In the genomic region with DNA sequence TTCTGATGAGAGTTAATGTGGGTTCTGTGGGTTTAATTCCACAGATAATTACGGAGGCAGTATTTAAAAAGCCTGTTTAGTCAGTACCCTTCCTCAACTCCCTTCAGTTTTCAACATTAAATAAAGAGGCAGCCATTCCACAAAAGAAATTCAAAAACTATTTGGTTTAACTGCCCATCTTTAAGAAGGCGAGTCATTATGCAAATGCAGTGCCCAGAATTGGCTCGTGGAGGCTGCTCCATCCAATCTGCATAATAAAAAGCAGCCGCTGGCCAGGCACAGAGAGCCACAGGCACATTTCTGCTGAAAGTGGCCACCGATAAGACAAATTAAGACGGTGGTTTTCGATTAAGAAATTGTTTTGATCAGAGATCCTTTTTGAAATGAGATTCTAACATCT, we compare ENCODE assay signal across 19 cellular contexts.
"Had no signal": no experiment of that assay in that cellular context is flagged by ENCODE, and none has a peak within 500 bp of the region (broad histone marks: within the 10 kb centered on the region; RNA-seq: fewer than 3 reads in every experiment).

No MANE protein-coding gene starts in this region.

- H3K4me1 ChIP-seq: body of pancreas, left lung had no signal

- H3K27ac Mint-ChIP-seq: activated CD4-positive, alpha-beta memory T cell treated with anti-CD3 and anti-CD28 coated beads for 36 hours; activated naive CD8-positive, alpha-beta T cell; naive B cell; stimulated activated effector memory CD8-positive, alpha-beta T cell treated with anti-CD3 and anti-CD28 coated beads, Interleukin-12 subunit alpha, Interleukin-12 subunit beta, amount 100 ng/mL, for 72 hours had no signal

- H3K27ac ChIP-seq: body of pancreas, coronary artery, left lung had no signal

- H3K27me3 ChIP-seq: body of pancreas, left lung had no signal

- H3K4me1 Mint-ChIP-seq: naive B cell; stimulated activated effector memory CD8-positive, alpha-beta T cell treated with anti-CD3 and anti-CD28 coated beads, Interleukin-12 subunit alpha, Interleukin-12 subunit beta, amount 100 ng/mL, for 72 hours had no signal

- ATAC-seq: activated T-cell treated with anti-CD3 and anti-CD28 coated beads, Interleukin-2, amount 50 U/mL, for 4 hours; body of pancreas; left lung; stimulated activated effector memory CD8-positive, alpha-beta T cell treated with anti-CD3 and anti-CD28 coated beads, Interleukin-12 subunit alpha, Interleukin-12 subunit beta, amount 100 ng/mL, for 72 hours had no signal

- H3K9me3 ChIP-seq: body of pancreas, left lung had no signal

- H3K36me3 ChIP-seq: left lung had no signal

- H3K36me3 Mint-ChIP-seq: activated CD4-positive, alpha-beta memory T cell treated with anti-CD3 and anti-CD28 coated beads for 36 hours; activated naive CD8-positive, alpha-beta T cell; naive B cell; stimulated activated effector memory CD8-positive, alpha-beta T cell treated with anti-CD3 and anti-CD28 coated beads, Interleukin-12 subunit alpha, Interleukin-12 subunit beta, amount 100 ng/mL, for 72 hours had no signal

- H3K27me3 Mint-ChIP-seq: activated CD4-positive, alpha-beta memory T cell treated with anti-CD3 and anti-CD28 coated beads for 36 hours; activated naive CD8-positive, alpha-beta T cell; naive B cell had no signal

- H3K4me3 ChIP-seq: body of pancreas, coronary artery, left lung had no signal

- H3K4me3 Mint-ChIP-seq: activated CD4-positive, alpha-beta memory T cell treated with anti-CD3 and anti-CD28 coated beads for 36 hours; activated naive CD8-positive, alpha-beta T cell; activated T-cell treated with anti-CD3 and anti-CD28 coated beads, Interleukin-2, amount 50 U/mL, for 4 hours; naive B cell; stimulated activated effector memory CD8-positive, alpha-beta T cell treated with anti-CD3 and anti-CD28 coated beads, Interleukin-12 subunit alpha, Interleukin-12 subunit beta, amount 100 ng/mL, for 72 hours had no signal

- DNase-seq: activated CD4-positive, alpha-beta memory T cell treated with anti-CD3 and anti-CD28 coated beads for 36 hours; activated CD4-positive, alpha-beta T cell treated with anti-CD3 and anti-CD28 coated beads for 1 hour; activated gamma-delta T cell; activated T-cell treated with anti-CD3 and anti-CD28 coated beads, Interleukin-2, amount 50 U/mL, for 4 hours; amniotic stem cell; body of pancreas; central memory CD4-positive, alpha-beta T cell; effector CD4-positive, alpha-beta T cell; foreskin fibroblast; kidney; left lung; mammary epithelial cell; naive B cell; posterior cingulate gyrus; T-helper 1 cell; T1000 had no signal
